In the genomic region with DNA sequence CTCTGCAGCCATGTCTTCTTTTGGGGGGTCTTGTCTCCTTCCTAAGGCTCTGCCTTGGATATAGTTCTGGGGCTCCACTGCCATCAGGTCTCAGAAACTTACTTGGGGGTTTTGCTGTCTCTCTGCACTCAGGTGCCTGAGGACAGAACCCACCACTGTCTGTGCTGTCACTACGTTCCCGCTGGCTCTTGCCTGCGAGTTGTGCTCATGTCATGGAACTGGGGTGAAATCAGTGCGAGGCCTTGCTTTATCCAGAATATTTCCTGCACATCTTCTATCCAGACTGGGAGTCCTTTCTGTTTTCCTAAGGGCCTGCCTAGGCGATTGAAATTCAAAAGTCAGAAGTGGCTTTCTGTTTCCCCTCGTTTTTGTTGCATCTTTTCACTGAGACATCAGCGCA, we compare ENCODE assay signal across 10 cellular contexts. TPM values are rescaled to one million over a fixed set of nuclear protein-coding genes. Genes with fewer than 3 reads are reported as not detected.
"Had no signal": no experiment of that assay in that cellular context is flagged by ENCODE, and none has a peak within 500 bp of the region (broad histone marks: within the 10 kb centered on the region; RNA-seq: fewer than 3 reads in every experiment).

No MANE protein-coding gene starts in this region.

- H3K27ac ChIP-seq: GM23248 had no signal

- H3K36me3 ChIP-seq: HAP-1 had no signal

- H3K4me3 ChIP-seq: GM23248, HAP-1, K562 had no signal

- FAIRE-seq: HTR-8/SVneo, K562 had no signal

- DNase-seq: GM23248, GOT3, H7, IMR-90, KG1 had no signal

- H3K4me1 ChIP-seq: HAP-1 had no signal

- H3K9me3 ChIP-seq: HAP-1 had no signal

RNA-seq across cellular contexts. Expression of gene USP2, which starts 6.6 kb away (rescaled TPM):
- total RNA-seq: GM23248 had no signal

RNA-seq across cellular contexts. Expression of gene THY1, which starts 34.9 kb away (rescaled TPM):
- polyA plus RNA-seq: K562 had no signal

RNA-seq across cellular contexts. Expression of gene MFRP, which starts 41.6 kb away (rescaled TPM):
- total RNA-seq: GM23248, H4, H7, HT-29, IMR-90, K562 had no signal
- polyA plus RNA-seq: GM23248, IMR-90, K562 had no signal

RNA-seq across cellular contexts. Expression of gene C1QTNF5, which starts 47.4 kb away (rescaled TPM):
- total RNA-seq: H4 had no signal
